20 cellular contexts compared by ENCODE assay signal in genomic region chr6:81376745-81377144, GRCh38.
"Had no signal": no experiment of that assay in that cellular context is flagged by ENCODE, and none has a peak within 500 bp of the region (broad histone marks: within the 10 kb centered on the region; RNA-seq: fewer than 3 reads in every experiment).

No MANE protein-coding gene starts in this region.

- H3K4me2 ChIP-seq: smooth muscle cell had no signal

- H3K79me2 ChIP-seq: parathyroid adenoma had no signal

- H3K9ac ChIP-seq: parathyroid adenoma had no signal

- H3K4me3 ChIP-seq: colonic mucosa, gastrocnemius medialis, lung, prostate gland, right atrium auricular region, smooth muscle cell, stomach, thyroid gland, upper lobe of left lung had no signal

- DNase-seq: colonic mucosa; effector CD8-positive, alpha-beta T cell; endodermal cell; foreskin fibroblast; gastrocnemius medialis; head of caudate nucleus; naive B cell; stimulated activated CD4-positive, alpha-beta T cell treated with anti-CD3 and anti-CD28 coated beads, Interleukin-2, amount 100 ng/mL, for 24 hours; stimulated activated CD4-positive, alpha-beta T cell treated with anti-CD3 and anti-CD28 coated beads, Interleukin-4, amount 100 ng/mL, for 24 hours; stimulated activated naive CD4-positive, alpha-beta T cell treated with Interleukin-2 at 50 U/mL for 16 hours; stomach; thyroid gland; upper lobe of left lung had no signal

- H3K9me3 ChIP-seq: colonic mucosa, gastrocnemius medialis, neutrophil, prostate gland, right atrium auricular region, stomach, thyroid gland, upper lobe of left lung had no signal

- H3K27me3 ChIP-seq: colonic mucosa, gastrocnemius medialis, neutrophil, right atrium auricular region, stomach, thyroid gland, upper lobe of left lung had no signal

- H3K27ac ChIP-seq: colonic mucosa, epithelial cell of prostate, gastrocnemius medialis, neutrophil, parathyroid adenoma, prostate gland, right atrium auricular region, stomach, thyroid gland, upper lobe of left lung had no signal

- H2AFZ ChIP-seq: parathyroid adenoma had no signal

- H3K4me1 ChIP-seq: colonic mucosa, gastrocnemius medialis, parathyroid adenoma, prostate gland, thyroid gland, upper lobe of left lung had no signal

- H3K36me3 ChIP-seq: colonic mucosa, gastrocnemius medialis, neutrophil, prostate gland, right atrium auricular region, stomach, thyroid gland, upper lobe of left lung had no signal
